9 cellular contexts compared by ENCODE assay signal in genomic region chr16:19700319-19700781, GRCh38. TPM values are rescaled to one million over a fixed set of nuclear protein-coding genes. Genes with fewer than 3 reads are reported as not detected.
DNase-seq lines count a peak whose midpoint lies in the region; ATAC-seq, FAIRE-seq and TF ChIP-seq lines count a peak whose summit lies in the region.
"Had no signal": no experiment of that assay in that cellular context is flagged by ENCODE, and none has a peak within 500 bp of the region (broad histone marks: within the 10 kb centered on the region; RNA-seq: fewer than 3 reads in every experiment).

No MANE protein-coding gene starts in this region.

- H3K9me3 ChIP-seq in small intestine (ENCODE audit: control insufficient read depth, low read depth) = no peaks in the 10 kb centered on the region

- no peak for ATAC-seq in HG03159 (IDR thresholded peaks at IDR 0.05; ENCODE audit: unreplicated experiment)

- H3K27me3 ChIP-seq in small intestine (ENCODE audit: control insufficient read depth in 2 of 2, insufficient read depth in 2 of 2, low read length in 2 of 2) = no peaks in the 10 kb centered on the region

- DNase-seq in Daoy (ENCODE audit: low read depth) (peak; percentile 64), RCC 7860 (ENCODE audit: low spot score) (peak; percentile 61), fibroblast of pulmonary artery (ENCODE audit: low read depth) (peak; percentile 58), small intestine (peak; percentile 65), DMS79 (lab: John Stamatoyannopoulos, UW) (no peak), D721Med (ENCODE audit: insufficient read length, low spot score) (no peak)
- no peak for DNase-seq in activated T-cell treated with anti-CD3 and anti-CD28 coated beads, Interleukin-2, amount 50 U/mL, for 1 hour
- DNase-seq: NCI-H774 had no signal

- H3K4me3 ChIP-seq in fibroblast of pulmonary artery (replicated peaks; ENCODE audit: low read depth, low read length) (no peak overlapping the region), small intestine (ENCODE audit: low read depth in 1 of 2, low read length in 2 of 2) (no peak overlapping the region)

- peaks cover 2 to 15% of the 10 kb centered on the region in 2 donors for H3K4me1 ChIP-seq in small intestine (ENCODE audit: control insufficient read depth in 2 of 2, insufficient read depth in 1 of 2, low read depth in 1 of 2, low read length in 1 of 2)

- H3K36me3 ChIP-seq in small intestine (ENCODE audit: control insufficient read depth in 2 of 2, insufficient read depth in 2 of 2, low read length in 2 of 2) = peaks cover 5 to 8% of the 10 kb centered on the region in 2 donors

- FAIRE-seq in RCC 7860 (lab: Jason Lieb, UNC) = peak; percentile 80
- no peak for FAIRE-seq in small intestine (lab: Jason Lieb, UNC)
- no peak for FAIRE-seq in D721Med (lab: Jason Lieb, UNC)

- TF ChIP-seq CTCF in fibroblast of pulmonary artery (IDR thresholded peaks at IDR 0.05; ENCODE audit: low read length, missing control alignments) (no peak), D721Med (IDR thresholded peaks at IDR 0.05; ENCODE audit: insufficient read depth, missing control alignments) (no peak)

- 16 to 35% (median 32%) methylated on average over 6 of the region's 6 CpGs for WGBS in small intestine, 3 donors

- peak overlapping the region in 1 of 2 donors; percentile 60 for H3K27ac ChIP-seq in small intestine (ENCODE audit: low read depth in 1 of 2, low read length in 1 of 2)

RNA-seq across cellular contexts. Expression of gene KNOP1, which starts 17.7 kb away (rescaled TPM):
- total RNA-seq in Daoy (2014; rRNA removed; shearing (Covaris generic)) = 24.6 and 38.2 TPM in 2 replicates
- polyA plus RNA-seq in small intestine = 10 to 100 TPM in 1 of 3 donors, 1 to 10 TPM in 2; 9.6 to 18.4 (median 9.7) TPM

RNA-seq across cellular contexts. Expression of gene IQCK, which starts 17.7 kb away (rescaled TPM):
- 14.9 and 18.6 TPM in 2 replicates for total RNA-seq in Daoy (2014; rRNA removed; shearing (Covaris generic))
- polyA plus RNA-seq in small intestine = 1 to 10 TPM; 1.1 to 7.1 (median 3.0) TPM

Comparison
In these comparisons a context has a peak if more than half of its experiments do, and no peak if none do; other contexts are left out.
1. DNase-seq: peak in Daoy (single experiment), RCC 7860 (single experiment), fibroblast of pulmonary artery (single experiment) and small intestine (single experiment); none in DMS79 (single experiment), activated T-cell treated with anti-CD3 and anti-CD28 coated beads, Interleukin-2, amount 50 U/mL, for 1 hour (single experiment) and D721Med (single experiment).